10 cellular contexts compared by ENCODE assay signal in the genomic region with DNA sequence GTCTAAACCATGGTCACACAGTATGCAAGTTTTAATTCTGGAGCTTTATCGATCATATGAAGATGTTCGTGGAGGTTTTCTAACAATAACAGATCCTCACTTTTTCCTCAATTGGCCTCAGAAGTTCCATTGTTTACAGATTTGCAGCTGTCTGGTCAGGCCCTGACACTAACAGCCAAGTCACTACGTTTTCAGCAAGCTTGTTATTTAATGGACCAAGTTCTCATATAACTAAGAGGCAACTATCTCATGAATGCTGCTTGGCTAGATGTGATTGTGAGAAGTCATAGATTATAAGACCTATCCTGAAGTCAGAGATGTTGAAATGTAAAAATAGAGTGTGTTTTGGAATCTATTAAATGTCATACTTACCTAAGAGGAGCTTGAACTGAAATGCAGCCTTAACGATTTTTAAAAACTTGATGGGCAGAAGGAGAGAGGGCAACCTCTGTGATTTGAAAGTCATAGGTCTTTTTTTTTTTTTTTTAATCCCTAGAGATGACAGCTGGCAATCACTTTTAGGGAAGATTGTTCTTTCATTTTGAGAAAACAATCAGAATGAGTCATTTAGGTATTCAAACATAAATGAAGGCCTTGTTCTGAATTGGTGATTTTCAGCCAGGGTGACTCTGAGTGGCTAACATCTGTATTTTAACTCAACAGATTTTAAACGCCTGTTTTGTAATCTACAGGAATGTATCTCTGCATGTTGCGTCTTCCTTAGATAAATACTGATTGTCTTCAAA. TPM values are rescaled to one million over a fixed set of nuclear protein-coding genes. Genes with fewer than 3 reads are reported as not detected.
DNase-seq lines count a peak whose midpoint lies in the region; ATAC-seq and TF ChIP-seq lines count a peak whose summit lies in the region.
"Had no signal": no experiment of that assay in that cellular context is flagged by ENCODE, and none has a peak within 500 bp of the region (broad histone marks: within the 10 kb centered on the region; RNA-seq: fewer than 3 reads in every experiment).

No MANE protein-coding gene starts in this region.

- no peaks in the 10 kb centered on the region for H3K9me3 ChIP-seq in CD8-positive, alpha-beta T cell (ENCODE audit: low read length)

- no peaks in the 10 kb centered on the region for H3K9me3 Mint-ChIP-seq in CD8-positive, alpha-beta T cell
- H3K9me3 Mint-ChIP-seq: natural killer cell had no signal

- H3K36me3 ChIP-seq in CD8-positive, alpha-beta T cell (ENCODE audit: insufficient read depth, low read length): no peaks in the 10 kb centered on the region

- H3K27me3 Mint-ChIP-seq in CD8-positive, alpha-beta T cell (ENCODE audit: low read depth): no peaks in the 10 kb centered on the region

- intact Hi-C loops in CD8-positive, alpha-beta T cell (cut with DNase I, micrococcal nuclease): no loop called here

- H3K4me3 ChIP-seq in CD8-positive, alpha-beta T cell (ENCODE audit: low read depth, low read length): no peak overlapping the region

- H3K27me3 ChIP-seq in CD8-positive, alpha-beta T cell (ENCODE audit: insufficient read depth, low read length): no peaks in the 10 kb centered on the region

- peak; percentile 79 for DNase-seq in pons (ENCODE audit: low spot score)
- no peak for DNase-seq in nucleus accumbens (lab: John Stamatoyannopoulos, UW)
- DNase-seq in A172 (ENCODE audit: low spot score): no peak
- no peak for DNase-seq in erythroblast (lab: John Stamatoyannopoulos, UW)
- no peak for DNase-seq in CD8-positive, alpha-beta T cell
- DNase-seq: natural killer cell, NCI-H526 had no signal

- CTCF ChIA-PET in CD8-positive, alpha-beta T cell (lab: Charles Lee): interaction anchor here (2.1 kb wide), 1 partner anchor 7 kb away, joined by 4 read pairs; no protein-coding TSS in a partner anchor

- no peaks in the 10 kb centered on the region for H3K36me3 Mint-ChIP-seq in CD8-positive, alpha-beta T cell
- H3K36me3 Mint-ChIP-seq: natural killer cell had no signal

- H3K4me1 ChIP-seq in CD8-positive, alpha-beta T cell (ENCODE audit: insufficient read depth, low read length): peaks cover 11% of the 10 kb centered on the region

- ATAC-seq in GM18873 (IDR thresholded peaks at IDR 0.05; ENCODE audit: low FRiP score, unreplicated experiment): peak; percentile 61
- ATAC-seq in GM21825 (IDR thresholded peaks at IDR 0.05; ENCODE audit: unreplicated experiment): peak; percentile 50
- ATAC-seq in HG03558 (IDR thresholded peaks at IDR 0.05; ENCODE audit: extremely low read depth, unreplicated experiment): peak; percentile 45
- ATAC-seq in CD8-positive, alpha-beta T cell: no peak
- ATAC-seq: natural killer cell had no signal

- H3K4me3 Mint-ChIP-seq in CD8-positive, alpha-beta T cell: no peak overlapping the region
- H3K4me3 Mint-ChIP-seq: natural killer cell had no signal

- POLR2A ChIA-PET in CD8-positive, alpha-beta T cell (lab: Charles Lee): interaction anchor here (0.6 kb wide), 1 partner anchor 62 kb away, joined by 3 read pairs; no protein-coding TSS in a partner anchor

- no peak for TF ChIP-seq POLR2A in erythroblast (IDR thresholded peaks at IDR 0.05; ENCODE audit: low read length)

- H3K27ac Mint-ChIP-seq in CD8-positive, alpha-beta T cell: no peak overlapping the region
- H3K27ac Mint-ChIP-seq: natural killer cell had no signal

- no peak overlapping the region for H3K27ac ChIP-seq in CD8-positive, alpha-beta T cell (ENCODE audit: low read depth, low read length)

- TF ChIP-seq CTCF in CD8-positive, alpha-beta T cell (IDR thresholded peaks at IDR 0.05): no peak

- H3K4me1 Mint-ChIP-seq in CD8-positive, alpha-beta T cell (ENCODE audit: low read depth): peaks cover 14% of the 10 kb centered on the region

RNA-seq across cellular contexts. Expression of a gene that starts 48.4 kb away (rescaled TPM):
- 7.4 and 19.8 TPM in 2 replicates for total RNA-seq in A172 (2014; rRNA removed; shearing (Covaris generic))
- 1 to 10 TPM; 7.2 to 7.8 TPM for total RNA-seq in CD8-positive, alpha-beta T cell
